In the genomic region with DNA sequence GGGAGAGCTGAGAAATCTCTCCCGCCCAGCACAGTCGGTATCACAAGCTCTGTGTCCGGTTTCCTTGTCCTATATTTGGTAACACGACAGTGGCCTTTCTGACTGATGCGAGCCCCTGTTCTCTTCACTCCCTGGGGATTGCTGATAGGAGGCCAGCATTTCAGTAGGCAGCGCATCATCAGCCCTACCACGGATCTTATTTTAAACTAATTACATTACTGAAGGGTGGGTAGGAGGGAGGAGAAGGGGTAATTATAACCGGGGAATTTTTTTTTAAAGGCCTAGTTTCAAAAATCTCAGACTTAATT, we compare ENCODE assay signal across 8 cellular contexts.
DNase-seq lines count a peak whose midpoint lies in the region; ATAC-seq and TF ChIP-seq lines count a peak whose summit lies in the region.
"Had no signal": no experiment of that assay in that cellular context is flagged by ENCODE, and none has a peak within 500 bp of the region (broad histone marks: within the 10 kb centered on the region; RNA-seq: fewer than 3 reads in every experiment).

No MANE protein-coding gene starts in this region.

- H3K4me1 Mint-ChIP-seq in glutamatergic neuron (ENCODE audit: low read depth, unreplicated experiment): peaks cover 28% of the 10 kb centered on the region

- H3K4me3 ChIP-seq in GM06990 (replicated peaks; ENCODE audit: low read depth, low read length): no peak overlapping the region
- peak overlapping the region in 1 of 3 donors; percentile 1 for H3K4me3 ChIP-seq in skeletal muscle tissue (ENCODE audit: low read length in 3 of 3)
- no peak overlapping the region for H3K4me3 ChIP-seq in left lung

- H3K27ac ChIP-seq in skeletal muscle tissue (ENCODE audit: low read depth, low read length) (peak overlapping the region; percentile 85), left lung (peak overlapping the region in 1 of 2 donors; percentile 62)

- no peaks in the 10 kb centered on the region for H3K27me3 ChIP-seq in GM06990 (replicated peaks; ENCODE audit: control insufficient read depth, insufficient read depth, low read length)
- H3K27me3 ChIP-seq in skeletal muscle tissue (ENCODE audit: control insufficient read depth in 3 of 3, insufficient read depth in 3 of 3, low read length in 3 of 3): no peaks in the 10 kb centered on the region
- no peaks in the 10 kb centered on the region for H3K27me3 ChIP-seq in left lung

- intact Hi-C loops in left lung (cut with DNase I): loop anchor here in 1 of 2 donors (5.0 kb wide), 1 partner anchor 281 kb away; no protein-coding TSS in a partner anchor

- DNase-seq in GM06990 (ENCODE audit: extremely low read depth, insufficient read length) (peak; percentile 32), NCI-H82 treated with DMSO at 0.1 percent for 48 hours (lab: John Stamatoyannopoulos, UW; ENCODE audit: unreplicated experiment) (peak; percentile 42), glutamatergic neuron (no peak), NCI-H1930 (lab: John Stamatoyannopoulos, UW) (no peak), left lung (no peak), HK-2 (ENCODE audit: unreplicated experiment) (no peak)
- DNase-seq: DMS 273 treated with DMSO at 0.1 percent for 48 hours had no signal

- no peaks in the 10 kb centered on the region for H3K36me3 ChIP-seq in GM06990 (ENCODE audit: control insufficient read depth, insufficient read depth, low read length)
- H3K36me3 ChIP-seq in skeletal muscle tissue (ENCODE audit: control insufficient read depth in 3 of 3, insufficient read depth in 3 of 3, low read length in 3 of 3): no peaks in the 10 kb centered on the region
- H3K36me3 ChIP-seq in left lung: no peaks in the 10 kb centered on the region

- H3K9me3 ChIP-seq in skeletal muscle tissue (ENCODE audit: control insufficient read depth in 3 of 3, low read length in 3 of 3): no peaks in the 10 kb centered on the region
- H3K9me3 ChIP-seq in left lung: no peaks in the 10 kb centered on the region

- H3K9me3 Mint-ChIP-seq in glutamatergic neuron (ENCODE audit: unreplicated experiment): peaks cover 2% of the 10 kb centered on the region

- H3K27me3 Mint-ChIP-seq in glutamatergic neuron (ENCODE audit: unreplicated experiment): peaks cover 5% of the 10 kb centered on the region

- peak overlapping the region; percentile 22 to 74 (median 66) for H3K9ac ChIP-seq in skeletal muscle tissue (ENCODE audit: low read depth in 1 of 3, low read length in 3 of 3)

- peak overlapping the region; percentile 39 for H3K27ac Mint-ChIP-seq in glutamatergic neuron (ENCODE audit: unreplicated experiment)

- H3K4me3 Mint-ChIP-seq in glutamatergic neuron (ENCODE audit: unreplicated experiment): peak overlapping the region; percentile 61

- H3K4me1 ChIP-seq in skeletal muscle tissue (ENCODE audit: control insufficient read depth in 3 of 3, insufficient read depth in 3 of 3, low read length in 3 of 3) (peaks cover 30 to 50% (median 35%) of the 10 kb centered on the region in 3 donors), left lung (peaks cover 10 to 46% of the 10 kb centered on the region in 2 donors)

- ATAC-seq in left lung: no peak

- TF ChIP-seq CTCF in GM06990 (IDR thresholded peaks at IDR 0.05; ENCODE audit: insufficient read depth, low read length, poor library complexity, severe bottlenecking): no peak
- no peak for TF ChIP-seq CTCF in glutamatergic neuron (IDR thresholded peaks at IDR 0.05; ENCODE audit: partially characterized antibody, unreplicated experiment)
- no peak for TF ChIP-seq CTCF in left lung (IDR thresholded peaks at IDR 0.05)

- no peaks in the 10 kb centered on the region for H3K36me3 Mint-ChIP-seq in glutamatergic neuron (ENCODE audit: unreplicated experiment)

Comparison
In these comparisons a context has a peak if more than half of its experiments do, and no peak if none do; other contexts are left out.
1. DNase-seq: peak in GM06990 (single experiment) and NCI-H82 treated with DMSO at 0.1 percent for 48 hours (single experiment); none in glutamatergic neuron (single experiment), NCI-H1930 (0 of 2), left lung (0 of 2) and HK-2 (single experiment).